8 cellular contexts compared by ENCODE assay signal in genomic region chr22:35538801-35539321, GRCh38. TPM values are rescaled to one million over a fixed set of nuclear protein-coding genes. Genes with fewer than 3 reads are reported as not detected.
DNase-seq lines count a peak whose midpoint lies in the region; TF ChIP-seq lines count a peak whose summit lies in the region.

No MANE protein-coding gene starts in this region.

- H3K56ac ChIP-seq in mesendoderm (ENCODE audit: low read length) = no peak overlapping the region

- H3K4me1 Mint-ChIP-seq in activated naive CD8-positive, alpha-beta T cell treated with anti-CD3 and anti-CD28 coated beads for 36 hours = peaks cover 8% of the 10 kb centered on the region

- H2BK120ac ChIP-seq in mesendoderm (ENCODE audit: low read depth, low read length) = no peak overlapping the region

- H3K79me1 ChIP-seq in mesendoderm (ENCODE audit: low read length) = no peaks in the 10 kb centered on the region

- DNase-seq in D341Med (ENCODE audit: low spot score) (peak; percentile 74), mesendoderm (peak; percentile 66), NCI-H510A (lab: John Stamatoyannopoulos, UW) (no peak), NOMO-1 (lab: John Stamatoyannopoulos, UW; ENCODE audit: unreplicated experiment in 2 of 2) (no peak), NCI-H146 treated with DMSO at 0.1 percent for 48 hours (lab: John Stamatoyannopoulos, UW; ENCODE audit: unreplicated experiment) (no peak), amniotic stem cell (lab: John Stamatoyannopoulos, UW) (no peak)
- peak; percentile 30 for DNase-seq in activated naive CD8-positive, alpha-beta T cell treated with anti-CD3 and anti-CD28 coated beads for 36 hours

- peak; percentile 43 for TF ChIP-seq CTCF in LNCAP (IDR thresholded peaks at IDR 0.05)

- H3K27me3 Mint-ChIP-seq in activated naive CD8-positive, alpha-beta T cell treated with anti-CD3 and anti-CD28 coated beads for 36 hours = peaks cover 27% of the 10 kb centered on the region

- H4K8ac ChIP-seq in mesendoderm (ENCODE audit: low read depth, low read length) = no peak overlapping the region

- no peak overlapping the region for H3K4me3 Mint-ChIP-seq in activated naive CD8-positive, alpha-beta T cell treated with anti-CD3 and anti-CD28 coated beads for 36 hours

- no peak overlapping the region for H3K4me2 ChIP-seq in mesendoderm (ENCODE audit: low read length)

- no peak overlapping the region for H2BK15ac ChIP-seq in mesendoderm (replicated peaks; ENCODE audit: low read depth)

- no peak overlapping the region for H4K5ac ChIP-seq in mesendoderm (ENCODE audit: low read length)

- H3K4me3 ChIP-seq in mesendoderm (ENCODE audit: low read length) = no peak overlapping the region

- no peaks in the 10 kb centered on the region for H3K36me3 Mint-ChIP-seq in activated naive CD8-positive, alpha-beta T cell treated with anti-CD3 and anti-CD28 coated beads for 36 hours

- no peak overlapping the region for H3K27ac ChIP-seq in mesendoderm (ENCODE audit: low read depth, low read length)

- H3K9ac ChIP-seq in mesendoderm (ENCODE audit: low read length) = no peak overlapping the region

- no peak overlapping the region for H3K4ac ChIP-seq in mesendoderm (ENCODE audit: low read depth, low read length)

- H3K36me3 ChIP-seq in mesendoderm (ENCODE audit: control insufficient read depth, insufficient read depth, low read length) = no peaks in the 10 kb centered on the region

- H3K27ac Mint-ChIP-seq in activated naive CD8-positive, alpha-beta T cell treated with anti-CD3 and anti-CD28 coated beads for 36 hours = no peak overlapping the region

- H3K4me1 ChIP-seq in mesendoderm (ENCODE audit: control insufficient read depth, low read depth, low read length) = no peaks in the 10 kb centered on the region

- no peak overlapping the region for H2AK5ac ChIP-seq in mesendoderm (ENCODE audit: low read length)

- WGBS in mesendoderm (ENCODE audit: extremely low coverage, insufficient coverage, low lambda C conversion rate) = no CpG with 5 or more reads among the region's 5 CpGs

- H3K27me3 ChIP-seq in mesendoderm (ENCODE audit: insufficient read depth, low read length, poor library complexity) = peaks cover 6% of the 10 kb centered on the region

- no peaks in the 10 kb centered on the region for H3K79me2 ChIP-seq in mesendoderm (ENCODE audit: control insufficient read depth, insufficient read depth, low read length)

- H3K23ac ChIP-seq in mesendoderm (ENCODE audit: low read length) = no peak overlapping the region

- H2BK5ac ChIP-seq in mesendoderm (ENCODE audit: low read length) = no peak overlapping the region

- H3K18ac ChIP-seq in mesendoderm (ENCODE audit: low read length) = no peak overlapping the region

- H3K9me3 Mint-ChIP-seq in activated naive CD8-positive, alpha-beta T cell treated with anti-CD3 and anti-CD28 coated beads for 36 hours = no peaks in the 10 kb centered on the region

RNA-seq across cellular contexts. Expression of gene RASD2, which starts 1.8 kb away (rescaled TPM):
- under 1 TPM; 0.06 to 0.16 TPM for total RNA-seq in activated naive CD8-positive, alpha-beta T cell treated with anti-CD3 and anti-CD28 coated beads for 36 hours
- 0.81 TPM for polyA plus RNA-seq in mesendoderm (2013, experiment 1 of 2)
- polyA plus RNA-seq in mesendoderm (2013, experiment 2 of 2) = 0.85 TPM

Comparison
In these comparisons a context has a peak if more than half of its experiments do, and no peak if none do; other contexts are left out.
1. DNase-seq: peak in D341Med (single experiment), activated naive CD8-positive, alpha-beta T cell treated with anti-CD3 and anti-CD28 coated beads for 36 hours (single experiment) and mesendoderm (single experiment); none in NCI-H510A (single experiment), NOMO-1 (0 of 2), NCI-H146 treated with DMSO at 0.1 percent for 48 hours (single experiment) and amniotic stem cell (single experiment).